Comparison of ENCODE assay signal across 16 cellular contexts in the genomic region with DNA sequence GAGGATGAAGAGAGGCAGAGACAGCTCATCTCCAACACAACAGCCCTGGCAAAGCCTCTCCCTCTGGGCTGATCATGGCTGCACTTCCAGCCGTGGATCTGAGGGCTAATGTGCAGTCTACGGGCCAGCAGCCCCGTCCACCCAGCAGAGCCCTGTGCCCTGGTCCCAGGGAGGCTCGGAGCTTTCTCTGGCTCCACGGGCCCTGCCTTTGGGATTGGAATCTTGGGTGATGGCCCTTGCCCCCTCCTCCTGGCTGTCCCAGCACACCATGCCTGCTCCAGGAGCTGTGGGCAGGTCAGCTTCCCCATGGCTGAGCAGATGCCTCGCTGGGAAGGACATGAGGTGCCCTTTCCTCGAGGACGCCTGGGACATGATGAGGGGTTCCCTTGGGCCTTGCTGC.
DNase-seq lines count a peak whose midpoint lies in the region; ATAC-seq and TF ChIP-seq lines count a peak whose summit lies in the region.
"Had no signal": no experiment of that assay in that cellular context is flagged by ENCODE, and none has a peak within 500 bp of the region (broad histone marks: within the 10 kb centered on the region; RNA-seq: fewer than 3 reads in every experiment).

No MANE protein-coding gene starts in this region.

- DNase-seq in activated CD8-positive, alpha-beta T cell treated with anti-CD3 and anti-CD28 coated beads, Interleukin-2, amount 10 ng/mL, durations not matched to agents 7 days and 5 days: peak; percentile 3
- no peak for DNase-seq in activated CD8-positive, alpha-beta T cell treated with anti-CD3 and anti-CD28 coated beads for 36 hours
- DNase-seq in right atrium auricular region (ENCODE audit: low spot score) (peak; percentile 47), Right ventricle myocardium superior (no peak), osteocyte (ENCODE audit: extremely low spot score, unreplicated experiment) (peak; percentile 73), NCI-H2029 (lab: John Stamatoyannopoulos, UW) (no peak), COLO668 (lab: John Stamatoyannopoulos, UW; ENCODE audit: unreplicated experiment) (no peak)
- DNase-seq: AML-193; CD4-positive, alpha-beta T cell; DMS153; DMS79; GDM1; HCEC 1CT had no signal

- TF ChIP-seq CTCF in activated CD8-positive, alpha-beta T cell treated with anti-CD3 and anti-CD28 coated beads for 36 hours (IDR thresholded peaks at IDR 0.05): no peak
- TF ChIP-seq CTCF in right atrium auricular region (IDR thresholded peaks at IDR 0.05): no peak
- TF ChIP-seq CTCF in osteocyte (IDR thresholded peaks at IDR 0.05): no peak

- no peaks in the 10 kb centered on the region for H3K36me3 ChIP-seq in right atrium auricular region

- H3K9me3 ChIP-seq in right atrium auricular region: no peaks in the 10 kb centered on the region
- H3K9me3 ChIP-seq: A549 had no signal

- H3K36me3 Mint-ChIP-seq in activated CD8-positive, alpha-beta T cell treated with anti-CD3 and anti-CD28 coated beads, Interleukin-2, amount 10 ng/mL, durations not matched to agents 7 days and 5 days (ENCODE audit: low read depth): peaks cover 3% of the 10 kb centered on the region
- H3K36me3 Mint-ChIP-seq in activated CD8-positive, alpha-beta T cell treated with anti-CD3 and anti-CD28 coated beads for 36 hours (ENCODE audit: low read depth): no peaks in the 10 kb centered on the region
- no peaks in the 10 kb centered on the region for H3K36me3 Mint-ChIP-seq in osteocyte (ENCODE audit: unreplicated experiment)

- H3K27me3 Mint-ChIP-seq in activated CD8-positive, alpha-beta T cell treated with anti-CD3 and anti-CD28 coated beads, Interleukin-2, amount 10 ng/mL, durations not matched to agents 7 days and 5 days (ENCODE audit: low read depth): peaks cover 3% of the 10 kb centered on the region
- H3K27me3 Mint-ChIP-seq in activated CD8-positive, alpha-beta T cell treated with anti-CD3 and anti-CD28 coated beads for 36 hours: no peaks in the 10 kb centered on the region
- H3K27me3 Mint-ChIP-seq in osteocyte (ENCODE audit: unreplicated experiment): no peaks in the 10 kb centered on the region
- H3K27me3 Mint-ChIP-seq: CD4-positive, alpha-beta T cell had no signal

- intact Hi-C loops in activated CD8-positive, alpha-beta T cell treated with anti-CD3 and anti-CD28 coated beads for 36 hours (cut with micrococcal nuclease): no loop called here
- intact Hi-C loops in Right ventricle myocardium superior (cut with DNase I): no loop called here

- H3K4me3 Mint-ChIP-seq in activated CD8-positive, alpha-beta T cell treated with anti-CD3 and anti-CD28 coated beads, Interleukin-2, amount 10 ng/mL, durations not matched to agents 7 days and 5 days: no peak overlapping the region
- no peak overlapping the region for H3K4me3 Mint-ChIP-seq in activated CD8-positive, alpha-beta T cell treated with anti-CD3 and anti-CD28 coated beads for 36 hours
- no peak overlapping the region for H3K4me3 Mint-ChIP-seq in osteocyte (ENCODE audit: unreplicated experiment)
- H3K4me3 Mint-ChIP-seq: CD4-positive, alpha-beta T cell had no signal

- POLR2A ChIA-PET in activated CD8-positive, alpha-beta T cell treated with anti-CD3 and anti-CD28 coated beads, Interleukin-2, amount 10 ng/mL, durations not matched to agents 7 days and 5 days (lab: Charles Lee): no interaction called here
- POLR2A ChIA-PET in activated CD8-positive, alpha-beta T cell treated with anti-CD3 and anti-CD28 coated beads for 36 hours (lab: Charles Lee): no interaction called here

- no peaks in the 10 kb centered on the region for H3K27me3 ChIP-seq in right atrium auricular region

- CTCF ChIA-PET in activated CD8-positive, alpha-beta T cell treated with anti-CD3 and anti-CD28 coated beads, Interleukin-2, amount 10 ng/mL, durations not matched to agents 7 days and 5 days (lab: Charles Lee): interaction anchor here (1.1 kb wide), 1 partner anchor 16 kb away, joined by 4 read pairs; no protein-coding TSS in a partner anchor
- CTCF ChIA-PET in activated CD8-positive, alpha-beta T cell treated with anti-CD3 and anti-CD28 coated beads for 36 hours (lab: Charles Lee): no interaction called here

- ATAC-seq in activated CD8-positive, alpha-beta T cell treated with anti-CD3 and anti-CD28 coated beads, Interleukin-2, amount 10 ng/mL, durations not matched to agents 7 days and 5 days: no peak
- no peak for ATAC-seq in activated CD8-positive, alpha-beta T cell treated with anti-CD3 and anti-CD28 coated beads for 36 hours
- ATAC-seq in Right ventricle myocardium superior (ENCODE audit: poor library complexity): no peak
- ATAC-seq: A549 had no signal

- peaks cover 0 to 4% of the 10 kb centered on the region in 2 donors for H3K4me1 ChIP-seq in right atrium auricular region
- H3K4me1 ChIP-seq: A549 had no signal

- H3K4me3 ChIP-seq in right atrium auricular region: no peak overlapping the region
- H3K4me3 ChIP-seq: A549 had no signal

- H3K9me3 Mint-ChIP-seq in activated CD8-positive, alpha-beta T cell treated with anti-CD3 and anti-CD28 coated beads, Interleukin-2, amount 10 ng/mL, durations not matched to agents 7 days and 5 days (ENCODE audit: insufficient read depth): no peaks in the 10 kb centered on the region
- peaks cover 5% of the 10 kb centered on the region for H3K9me3 Mint-ChIP-seq in activated CD8-positive, alpha-beta T cell treated with anti-CD3 and anti-CD28 coated beads for 36 hours
- H3K9me3 Mint-ChIP-seq in osteocyte (ENCODE audit: unreplicated experiment): no peaks in the 10 kb centered on the region
- H3K9me3 Mint-ChIP-seq: CD4-positive, alpha-beta T cell had no signal

- H3K27ac Mint-ChIP-seq in activated CD8-positive, alpha-beta T cell treated with anti-CD3 and anti-CD28 coated beads, Interleukin-2, amount 10 ng/mL, durations not matched to agents 7 days and 5 days: no peak overlapping the region
- H3K27ac Mint-ChIP-seq in activated CD8-positive, alpha-beta T cell treated with anti-CD3 and anti-CD28 coated beads for 36 hours: no peak overlapping the region
- no peak overlapping the region for H3K27ac Mint-ChIP-seq in osteocyte (ENCODE audit: unreplicated experiment)
- H3K27ac Mint-ChIP-seq: CD4-positive, alpha-beta T cell had no signal

- no peak overlapping the region for H3K27ac ChIP-seq in right atrium auricular region
- H3K27ac ChIP-seq: 22Rv1, A549, C4-2B had no signal

- H3K4me1 Mint-ChIP-seq in activated CD8-positive, alpha-beta T cell treated with anti-CD3 and anti-CD28 coated beads, Interleukin-2, amount 10 ng/mL, durations not matched to agents 7 days and 5 days (ENCODE audit: low read depth): peaks cover 27% of the 10 kb centered on the region
- H3K4me1 Mint-ChIP-seq in activated CD8-positive, alpha-beta T cell treated with anti-CD3 and anti-CD28 coated beads for 36 hours (ENCODE audit: low read depth): peaks cover 14% of the 10 kb centered on the region
- H3K4me1 Mint-ChIP-seq in osteocyte (ENCODE audit: unreplicated experiment): no peaks in the 10 kb centered on the region

Comparison
In these comparisons a context has a peak if more than half of its experiments do, and no peak if none do; other contexts are left out.
1. DNase-seq: peak in activated CD8-positive, alpha-beta T cell treated with anti-CD3 and anti-CD28 coated beads, Interleukin-2, amount 10 ng/mL, durations not matched to agents 7 days and 5 days (single experiment), right atrium auricular region (single experiment) and osteocyte (single experiment); none in activated CD8-positive, alpha-beta T cell treated with anti-CD3 and anti-CD28 coated beads for 36 hours (single experiment), Right ventricle myocardium superior (single experiment), NCI-H2029 (single experiment) and COLO668 (single experiment).